In genomic region chr17:36486204-36487194, GRCh38 we compare ENCODE assay signal across 8 cellular contexts.
DNase-seq lines count a peak whose midpoint lies in the region; ATAC-seq and TF ChIP-seq lines count a peak whose summit lies in the region.

Gene ZNHIT3 (plus strand): TSS chr17:36486681. CDS start chr17:36486700, 19 bp downstream.

- no peaks in the 10 kb centered on the region for H3K9me3 Mint-ChIP-seq in central memory CD8-positive, alpha-beta T cell

- no peak for TF ChIP-seq CTCF in AG09319 (IDR thresholded peaks at IDR 0.05; ENCODE audit: low read depth, low read length)

- H3K27ac Mint-ChIP-seq in central memory CD8-positive, alpha-beta T cell (ENCODE audit: low read depth), result peak within 1 kb of the TSS; percentile 94

- H3K27me3 Mint-ChIP-seq in central memory CD8-positive, alpha-beta T cell, result peaks cover 13% of the 10 kb centered on the region

- peak within 1 kb of the TSS; percentile 93 for H3K4me3 Mint-ChIP-seq in central memory CD8-positive, alpha-beta T cell

- peaks cover 39% of the 10 kb centered on the region for H3K4me1 Mint-ChIP-seq in central memory CD8-positive, alpha-beta T cell

- H3K36me3 Mint-ChIP-seq in central memory CD8-positive, alpha-beta T cell (ENCODE audit: insufficient read depth), result peaks cover 19% of the 10 kb centered on the region

- ATAC-seq in GM19043 (IDR thresholded peaks at IDR 0.05; ENCODE audit: low read depth, unreplicated experiment), result peak; percentile 90
- ATAC-seq in HG03354 (IDR thresholded peaks at IDR 0.05; ENCODE audit: poor library complexity, severe bottlenecking, unreplicated experiment), result peak; percentile 90
- ATAC-seq in central memory CD8-positive, alpha-beta T cell (replicated peaks; ENCODE audit: extremely low read depth, poor library complexity, severe bottlenecking), result peak; percentile 97

- DNase-seq in AG09319 (ENCODE audit: extremely low read depth, low read depth), result peak; percentile 79
- peak; percentile 85 to 93 for DNase-seq in NCI-H446 (lab: John Stamatoyannopoulos, UW)
- peak; percentile 83 for DNase-seq in activated CD4-positive, CD25-positive, alpha-beta regulatory T cell treated with anti-CD3 and anti-CD28 coated beads, Interleukin-2, amount 50 U/mL, for 16 hours (ENCODE audit: low read depth, low spot score)
- DNase-seq in central memory CD8-positive, alpha-beta T cell (ENCODE audit: low spot score in 2 of 2), result peak; percentile 77 to 86
- DNase-seq in islet precursor cell, result peak; percentile 97
- DNase-seq in stimulated activated CD4-positive, alpha-beta T cell treated with anti-CD3 and anti-CD28 coated beads, Interleukin-12 subunit alpha, Interleukin-12 subunit beta, amount 100 ng/mL, for 4 hours, result peak; percentile 85

Comparison
In these comparisons a context has a peak if more than half of its experiments do, and no peak if none do; other contexts are left out.
1. Peak in every context shown above with its lines: DNase-seq and ATAC-seq.